10 cellular contexts compared by ENCODE assay signal in the genomic region with DNA sequence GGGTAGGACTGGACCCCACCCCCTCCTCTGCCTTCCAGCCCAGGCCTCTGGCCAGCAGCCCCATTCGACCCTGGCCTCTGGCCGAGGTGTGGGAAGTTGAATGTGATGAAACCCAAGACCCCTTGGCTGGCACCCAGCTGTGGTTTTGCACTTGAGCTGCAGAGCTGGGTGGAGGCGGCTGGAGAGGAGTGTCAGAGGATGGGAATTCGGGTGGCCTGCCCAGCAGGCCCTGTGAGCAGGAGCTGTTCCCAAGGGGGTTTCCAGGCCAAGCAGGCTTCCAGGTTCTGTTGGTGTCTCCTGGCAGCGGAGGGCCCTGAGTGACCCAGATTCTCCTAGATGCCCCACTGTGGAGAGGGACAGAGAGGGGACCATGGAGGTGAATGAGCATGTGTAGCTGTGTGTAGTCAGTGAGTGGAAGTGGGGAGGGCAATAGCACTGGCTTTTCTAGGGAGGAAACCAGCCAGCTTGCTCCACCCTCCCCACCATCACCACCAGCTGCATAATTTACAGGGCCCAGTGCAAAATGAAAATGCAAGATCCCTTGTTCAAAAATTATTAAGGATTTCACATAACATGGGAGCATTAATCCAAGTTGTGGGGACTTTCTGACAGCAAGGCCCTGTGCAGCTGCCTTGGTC.
DNase-seq lines count a peak whose midpoint lies in the region; ATAC-seq and TF ChIP-seq lines count a peak whose summit lies in the region.
"Had no signal": no experiment of that assay in that cellular context is flagged by ENCODE, and none has a peak within 500 bp of the region (broad histone marks: within the 10 kb centered on the region; RNA-seq: fewer than 3 reads in every experiment).

No MANE protein-coding gene starts in this region.

- peak; percentile 79 for DNase-seq in GF-D8 (lab: John Stamatoyannopoulos, UW)
- DNase-seq in Right ventricle myocardium inferior (ENCODE audit: missing footprints), result peak; percentile 89
- peak; percentile 94 for DNase-seq in skeletal muscle cell (ENCODE audit: low read depth)
- DNase-seq in activated CD4-positive, alpha-beta T cell treated with anti-CD3 and anti-CD28 coated beads for 48 hours, result no peak
- DNase-seq in NK-92 treated with Interleukin-12 subunit alpha and Interleukin-12 subunit beta, amount 100 ng/mL, for 24 hours (lab: John Stamatoyannopoulos, UW), result no peak
- DNase-seq: natural killer cell had no signal

- peak; percentile 71 for ATAC-seq in SK-N-SH treated with all-trans-retinoic acid at 6 μM for 48 hours
- peak; percentile 37 for ATAC-seq in Right ventricle myocardium inferior
- ATAC-seq in HG03175 (IDR thresholded peaks at IDR 0.05; ENCODE audit: unreplicated experiment), result no peak
- no peak for ATAC-seq in GM19463 (IDR thresholded peaks at IDR 0.05; ENCODE audit: unreplicated experiment)
- ATAC-seq: GM12878 had no signal

- H3K4me3 ChIP-seq in skeletal muscle cell (ENCODE audit: low read depth, low read length), result no peak overlapping the region
- H3K4me3 ChIP-seq: GM12878 had no signal

- intact Hi-C loops in Right ventricle myocardium inferior (cut with DNase I), result no loop called here

TF ChIP-seq in SK-N-SH treated with all-trans-retinoic acid at 6 μM for 48 hours, 23 proteins besides CTCF, POLR2A, EP300 and RAD21:
- TF ChIP-seq BACH2 (CRISPR knock-in tag; IDR thresholded peaks at IDR 0.05; ENCODE audit: borderline replicate concordance) (no peak), ESRRG (CRISPR knock-in tag; IDR thresholded peaks at IDR 0.05) (no peak), RARB (CRISPR knock-in tag; IDR thresholded peaks at IDR 0.05) (no peak), ZFP30 (CRISPR knock-in tag; IDR thresholded peaks at IDR 0.05) (no peak), ZFP3 (CRISPR knock-in tag; IDR thresholded peaks at IDR 0.05) (no peak), CSDC2 (CRISPR knock-in tag; IDR thresholded peaks at IDR 0.05) (no peak), ZNF70 (CRISPR knock-in tag; IDR thresholded peaks at IDR 0.05) (no peak), OSR1 (CRISPR knock-in tag; IDR thresholded peaks at IDR 0.05) (no peak), SNAI2 (CRISPR knock-in tag; IDR thresholded peaks at IDR 0.05) (no peak), TOX (CRISPR knock-in tag; IDR thresholded peaks at IDR 0.05; ENCODE audit: borderline replicate concordance) (no peak), ZNF8 (CRISPR knock-in tag; IDR thresholded peaks at IDR 0.05) (no peak), GLIS3 (CRISPR knock-in tag; IDR thresholded peaks at IDR 0.05) (no peak)
- TF ChIP-seq, protein P1, sequence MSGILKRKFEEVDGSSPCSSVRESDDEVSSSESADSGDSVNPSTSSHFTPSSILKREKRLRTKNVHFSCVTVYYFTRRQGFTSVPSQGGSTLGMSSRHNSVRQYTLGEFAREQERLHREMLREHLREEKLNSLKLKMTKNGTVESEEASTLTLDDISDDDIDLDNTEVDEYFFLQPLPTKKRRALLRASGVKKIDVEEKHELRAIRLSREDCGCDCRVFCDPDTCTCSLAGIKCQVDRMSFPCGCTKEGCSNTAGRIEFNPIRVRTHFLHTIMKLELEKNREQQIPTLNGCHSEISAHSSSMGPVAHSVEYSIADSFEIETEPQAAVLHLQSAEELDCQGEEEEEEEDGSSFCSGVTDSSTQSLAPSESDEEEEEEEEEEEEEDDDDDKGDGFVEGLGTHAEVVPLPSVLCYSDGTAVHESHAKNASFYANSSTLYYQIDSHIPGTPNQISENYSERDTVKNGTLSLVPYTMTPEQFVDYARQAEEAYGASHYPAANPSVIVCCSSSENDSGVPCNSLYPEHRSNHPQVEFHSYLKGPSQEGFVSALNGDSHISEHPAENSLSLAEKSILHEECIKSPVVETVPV (CRISPR knock-in tag; IDR thresholded peaks at IDR 0.05), result no peak
- TF ChIP-seq, protein P2, sequence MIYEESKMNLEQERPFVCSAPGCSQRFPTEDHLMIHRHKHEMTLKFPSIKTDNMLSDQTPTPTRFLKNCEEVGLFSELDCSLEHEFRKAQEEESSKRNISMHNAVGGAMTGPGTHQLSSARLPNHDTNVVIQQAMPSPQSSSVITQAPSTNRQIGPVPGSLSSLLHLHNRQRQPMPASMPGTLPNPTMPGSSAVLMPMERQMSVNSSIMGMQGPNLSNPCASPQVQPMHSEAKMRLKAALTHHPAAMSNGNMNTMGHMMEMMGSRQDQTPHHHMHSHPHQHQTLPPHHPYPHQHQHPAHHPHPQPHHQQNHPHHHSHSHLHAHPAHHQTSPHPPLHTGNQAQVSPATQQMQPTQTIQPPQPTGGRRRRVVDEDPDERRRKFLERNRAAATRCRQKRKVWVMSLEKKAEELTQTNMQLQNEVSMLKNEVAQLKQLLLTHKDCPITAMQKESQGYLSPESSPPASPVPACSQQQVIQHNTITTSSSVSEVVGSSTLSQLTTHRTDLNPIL (CRISPR knock-in tag; IDR thresholded peaks at IDR 0.05; ENCODE audit: low read depth), result no peak
- TF ChIP-seq, protein P3, sequence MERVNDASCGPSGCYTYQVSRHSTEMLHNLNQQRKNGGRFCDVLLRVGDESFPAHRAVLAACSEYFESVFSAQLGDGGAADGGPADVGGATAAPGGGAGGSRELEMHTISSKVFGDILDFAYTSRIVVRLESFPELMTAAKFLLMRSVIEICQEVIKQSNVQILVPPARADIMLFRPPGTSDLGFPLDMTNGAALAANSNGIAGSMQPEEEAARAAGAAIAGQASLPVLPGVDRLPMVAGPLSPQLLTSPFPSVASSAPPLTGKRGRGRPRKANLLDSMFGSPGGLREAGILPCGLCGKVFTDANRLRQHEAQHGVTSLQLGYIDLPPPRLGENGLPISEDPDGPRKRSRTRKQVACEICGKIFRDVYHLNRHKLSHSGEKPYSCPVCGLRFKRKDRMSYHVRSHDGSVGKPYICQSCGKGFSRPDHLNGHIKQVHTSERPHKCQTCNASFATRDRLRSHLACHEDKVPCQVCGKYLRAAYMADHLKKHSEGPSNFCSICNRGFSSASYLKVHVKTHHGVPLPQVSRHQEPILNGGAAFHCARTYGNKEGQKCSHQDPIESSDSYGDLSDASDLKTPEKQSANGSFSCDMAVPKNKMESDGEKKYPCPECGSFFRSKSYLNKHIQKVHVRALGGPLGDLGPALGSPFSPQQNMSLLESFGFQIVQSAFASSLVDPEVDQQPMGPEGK (CRISPR knock-in tag; IDR thresholded peaks at IDR 0.05; ENCODE audit: borderline replicate concordance), result no peak

Comparison
In these comparisons a context has a peak if more than half of its experiments do, and no peak if none do; other contexts are left out.
1. DNase-seq: peak in GF-D8 (single experiment), Right ventricle myocardium inferior (single experiment) and skeletal muscle cell (single experiment); none in activated CD4-positive, alpha-beta T cell treated with anti-CD3 and anti-CD28 coated beads for 48 hours (single experiment) and NK-92 treated with Interleukin-12 subunit alpha and Interleukin-12 subunit beta, amount 100 ng/mL, for 24 hours (single experiment).
2. ATAC-seq: peak in SK-N-SH treated with all-trans-retinoic acid at 6 μM for 48 hours (single experiment) and Right ventricle myocardium inferior (single experiment); none in HG03175 (single experiment) and GM19463 (single experiment).